In genomic region chr20:61812771-61813485, GRCh38 we compare ENCODE assay signal across 25 cellular contexts.
"Had no signal": no experiment of that assay in that cellular context is flagged by ENCODE, and none has a peak within 500 bp of the region (broad histone marks: within the 10 kb centered on the region; RNA-seq: fewer than 3 reads in every experiment).

No MANE protein-coding gene starts in this region.

- H3K9me3 Mint-ChIP-seq: activated CD4-positive, alpha-beta memory T cell treated with anti-CD3 and anti-CD28 coated beads for 36 hours; activated CD4-positive, alpha-beta T cell treated with anti-CD3 and anti-CD28 coated beads, Interleukin-2, amount 10 ng/mL, durations not matched to agents 24 days and 14 days; activated naive CD8-positive, alpha-beta T cell treated with anti-CD3 and anti-CD28 coated beads, Interleukin-2, amount 50 U/mL, for 24 hours; dendritic cell treated with granulocyte-macrophage colony-stimulating factor and Interleukin-4, amounts not matched to agents 40 ng/mL and 50 ng/mL, for 4 days; endodermal cell; nephron had no signal

- H3K27ac Mint-ChIP-seq: activated CD4-positive, alpha-beta memory T cell treated with anti-CD3 and anti-CD28 coated beads for 36 hours; activated CD4-positive, alpha-beta T cell treated with anti-CD3 and anti-CD28 coated beads, Interleukin-2, amount 10 ng/mL, durations not matched to agents 24 days and 14 days; activated naive CD8-positive, alpha-beta T cell treated with anti-CD3 and anti-CD28 coated beads, Interleukin-2, amount 50 U/mL, for 24 hours; dendritic cell treated with granulocyte-macrophage colony-stimulating factor and Interleukin-4, amounts not matched to agents 40 ng/mL and 50 ng/mL, for 4 days; endodermal cell; nephron; T-helper 17 cell had no signal

- H3K9me3 ChIP-seq: gastrocnemius medialis, neutrophil, pancreas, right atrium auricular region, tibial nerve had no signal

- ATAC-seq: activated naive CD8-positive, alpha-beta T cell treated with anti-CD3 and anti-CD28 coated beads, Interleukin-2, amount 50 U/mL, for 24 hours; gastrocnemius medialis; left lobe of liver; pancreas; T-helper 17 cell had no signal

- H2AFZ ChIP-seq: hepatocyte had no signal

- H3K79me2 ChIP-seq: hepatocyte had no signal

- H3K4me3 Mint-ChIP-seq: activated CD4-positive, alpha-beta memory T cell treated with anti-CD3 and anti-CD28 coated beads for 36 hours; activated CD4-positive, alpha-beta T cell treated with anti-CD3 and anti-CD28 coated beads, Interleukin-2, amount 10 ng/mL, durations not matched to agents 24 days and 14 days; activated naive CD8-positive, alpha-beta T cell treated with anti-CD3 and anti-CD28 coated beads, Interleukin-2, amount 50 U/mL, for 24 hours; dendritic cell treated with granulocyte-macrophage colony-stimulating factor and Interleukin-4, amounts not matched to agents 40 ng/mL and 50 ng/mL, for 4 days; endodermal cell; nephron; T-helper 17 cell had no signal

- H3K27me3 ChIP-seq: hepatocyte, neutrophil, pancreas, right atrium auricular region, tibial nerve had no signal

- H3K4me1 ChIP-seq: gastrocnemius medialis, pancreas, right atrium auricular region had no signal

- H3K4me2 ChIP-seq: hepatocyte had no signal

- H3K4me1 Mint-ChIP-seq: activated CD4-positive, alpha-beta T cell treated with anti-CD3 and anti-CD28 coated beads, Interleukin-2, amount 10 ng/mL, durations not matched to agents 24 days and 14 days; activated naive CD8-positive, alpha-beta T cell treated with anti-CD3 and anti-CD28 coated beads, Interleukin-2, amount 50 U/mL, for 24 hours; endodermal cell had no signal

- H3K36me3 Mint-ChIP-seq: activated CD4-positive, alpha-beta memory T cell treated with anti-CD3 and anti-CD28 coated beads for 36 hours had no signal

- H3K27me3 Mint-ChIP-seq: activated CD4-positive, alpha-beta T cell treated with anti-CD3 and anti-CD28 coated beads, Interleukin-2, amount 10 ng/mL, durations not matched to agents 24 days and 14 days; activated naive CD8-positive, alpha-beta T cell treated with anti-CD3 and anti-CD28 coated beads, Interleukin-2, amount 50 U/mL, for 24 hours; dendritic cell treated with granulocyte-macrophage colony-stimulating factor and Interleukin-4, amounts not matched to agents 40 ng/mL and 50 ng/mL, for 4 days had no signal

- H3K27ac ChIP-seq: epithelial cell of prostate, gastrocnemius medialis, hepatocyte, neutrophil, pancreas, right atrium auricular region, tibial nerve had no signal

- DNase-seq: activated CD4-positive, alpha-beta memory T cell treated with anti-CD3 and anti-CD28 coated beads for 36 hours; activated CD4-positive, alpha-beta T cell treated with anti-CD3 and anti-CD28 coated beads, Interleukin-2, amount 10 ng/mL, durations not matched to agents 24 days and 14 days; activated CD4-positive, CD25-positive, alpha-beta regulatory T cell treated with anti-CD3 and anti-CD28 coated beads, Interleukin-2, amount 50 U/mL, for 72 hours; activated CD8-positive, alpha-beta memory T cell treated with anti-CD3 and anti-CD28 coated beads, Interleukin-2, amount 50 U/mL, for 4 hours; activated gamma-delta T cell; activated naive CD4-positive, alpha-beta T cell treated with anti-CD3 and anti-CD28 coated beads, Interleukin-2, amount 50 U/mL, for 16 hours; activated naive CD8-positive, alpha-beta T cell treated with anti-CD3 and anti-CD28 coated beads, Interleukin-2, amount 50 U/mL, for 24 hours; activated T-cell treated with anti-CD3 and anti-CD28 coated beads, Interleukin-2, amount 50 U/mL, for 1 hour; amygdala; central memory CD4-positive, alpha-beta T cell; endodermal cell; gastrocnemius medialis; stimulated activated CD4-positive, alpha-beta T cell treated with anti-CD3 and anti-CD28 coated beads, Interleukin-2, amount 100 ng/mL, for 48 hours; stimulated activated naive CD4-positive, alpha-beta T cell treated with Interleukin-2 at 50 U/mL for 16 hours; T-helper 17 cell; T1000 had no signal

- H3K36me3 ChIP-seq: gastrocnemius medialis, neutrophil, pancreas, right atrium auricular region, tibial nerve had no signal

- H3K4me3 ChIP-seq: gastrocnemius medialis, hepatocyte, pancreas, right atrium auricular region, tibial nerve had no signal
